In the genomic region with DNA sequence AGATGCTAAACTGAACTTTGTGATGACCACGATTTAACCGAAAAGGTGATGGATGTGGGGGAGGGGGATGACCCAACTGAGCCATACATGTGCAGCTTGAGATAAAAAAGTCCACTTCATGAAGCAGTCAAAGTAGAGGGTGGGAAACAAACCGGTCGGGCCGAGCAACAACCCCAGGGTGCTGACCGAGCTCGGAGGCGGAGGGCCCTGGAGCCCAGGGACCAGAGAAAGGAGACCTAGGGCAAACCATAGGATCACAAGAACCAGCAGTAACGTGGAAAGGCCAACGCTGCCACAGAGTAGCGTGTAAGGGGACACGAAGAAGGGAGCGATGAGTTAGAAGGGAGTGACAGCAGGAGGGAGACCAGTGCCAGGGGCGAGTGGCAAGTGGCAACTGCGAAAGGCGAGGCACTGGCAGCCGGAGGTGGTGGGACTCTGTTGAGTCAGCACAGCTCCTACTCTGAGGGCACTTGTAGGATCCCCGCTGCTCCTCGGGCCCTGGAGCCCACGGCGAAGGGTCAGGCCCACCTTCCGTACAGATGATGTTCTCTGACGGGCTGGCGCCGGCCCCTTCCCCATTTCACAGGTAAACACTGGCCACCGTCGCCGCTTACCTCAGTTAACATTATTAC, we compare ENCODE assay signal across 1 cellular context.
TF ChIP-seq lines count a peak whose summit lies in the region.

No MANE protein-coding gene starts in this region.

TF ChIP-seq in K562, 482 proteins besides CTCF, POLR2A, EP300 and RAD21 (continued from another document and continues in another):
- TF ChIP-seq, protein P1, sequence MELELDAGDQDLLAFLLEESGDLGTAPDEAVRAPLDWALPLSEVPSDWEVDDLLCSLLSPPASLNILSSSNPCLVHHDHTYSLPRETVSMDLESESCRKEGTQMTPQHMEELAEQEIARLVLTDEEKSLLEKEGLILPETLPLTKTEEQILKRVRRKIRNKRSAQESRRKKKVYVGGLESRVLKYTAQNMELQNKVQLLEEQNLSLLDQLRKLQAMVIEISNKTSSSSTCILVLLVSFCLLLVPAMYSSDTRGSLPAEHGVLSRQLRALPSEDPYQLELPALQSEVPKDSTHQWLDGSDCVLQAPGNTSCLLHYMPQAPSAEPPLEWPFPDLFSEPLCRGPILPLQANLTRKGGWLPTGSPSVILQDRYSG (tag; conservative IDR thresholded peaks at IDR 0.05; ENCODE audit: low read depth), result no peak
- no peak for TF ChIP-seq THRAP3 (IDR thresholded peaks at IDR 0.05; ENCODE audit: borderline replicate concordance)
- TF ChIP-seq, protein P2, sequence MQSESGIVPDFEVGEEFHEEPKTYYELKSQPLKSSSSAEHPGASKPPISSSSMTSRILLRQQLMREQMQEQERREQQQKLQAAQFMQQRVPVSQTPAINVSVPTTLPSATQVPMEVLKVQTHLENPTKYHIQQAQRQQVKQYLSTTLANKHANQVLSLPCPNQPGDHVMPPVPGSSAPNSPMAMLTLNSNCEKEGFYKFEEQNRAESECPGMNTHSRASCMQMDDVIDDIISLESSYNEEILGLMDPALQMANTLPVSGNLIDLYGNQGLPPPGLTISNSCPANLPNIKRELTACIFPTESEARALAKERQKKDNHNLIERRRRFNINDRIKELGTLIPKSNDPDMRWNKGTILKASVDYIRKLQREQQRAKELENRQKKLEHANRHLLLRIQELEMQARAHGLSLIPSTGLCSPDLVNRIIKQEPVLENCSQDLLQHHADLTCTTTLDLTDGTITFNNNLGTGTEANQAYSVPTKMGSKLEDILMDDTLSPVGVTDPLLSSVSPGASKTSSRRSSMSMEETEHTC (IDR thresholded peaks at IDR 0.05), result no peak
- TF ChIP-seq, protein P3, sequence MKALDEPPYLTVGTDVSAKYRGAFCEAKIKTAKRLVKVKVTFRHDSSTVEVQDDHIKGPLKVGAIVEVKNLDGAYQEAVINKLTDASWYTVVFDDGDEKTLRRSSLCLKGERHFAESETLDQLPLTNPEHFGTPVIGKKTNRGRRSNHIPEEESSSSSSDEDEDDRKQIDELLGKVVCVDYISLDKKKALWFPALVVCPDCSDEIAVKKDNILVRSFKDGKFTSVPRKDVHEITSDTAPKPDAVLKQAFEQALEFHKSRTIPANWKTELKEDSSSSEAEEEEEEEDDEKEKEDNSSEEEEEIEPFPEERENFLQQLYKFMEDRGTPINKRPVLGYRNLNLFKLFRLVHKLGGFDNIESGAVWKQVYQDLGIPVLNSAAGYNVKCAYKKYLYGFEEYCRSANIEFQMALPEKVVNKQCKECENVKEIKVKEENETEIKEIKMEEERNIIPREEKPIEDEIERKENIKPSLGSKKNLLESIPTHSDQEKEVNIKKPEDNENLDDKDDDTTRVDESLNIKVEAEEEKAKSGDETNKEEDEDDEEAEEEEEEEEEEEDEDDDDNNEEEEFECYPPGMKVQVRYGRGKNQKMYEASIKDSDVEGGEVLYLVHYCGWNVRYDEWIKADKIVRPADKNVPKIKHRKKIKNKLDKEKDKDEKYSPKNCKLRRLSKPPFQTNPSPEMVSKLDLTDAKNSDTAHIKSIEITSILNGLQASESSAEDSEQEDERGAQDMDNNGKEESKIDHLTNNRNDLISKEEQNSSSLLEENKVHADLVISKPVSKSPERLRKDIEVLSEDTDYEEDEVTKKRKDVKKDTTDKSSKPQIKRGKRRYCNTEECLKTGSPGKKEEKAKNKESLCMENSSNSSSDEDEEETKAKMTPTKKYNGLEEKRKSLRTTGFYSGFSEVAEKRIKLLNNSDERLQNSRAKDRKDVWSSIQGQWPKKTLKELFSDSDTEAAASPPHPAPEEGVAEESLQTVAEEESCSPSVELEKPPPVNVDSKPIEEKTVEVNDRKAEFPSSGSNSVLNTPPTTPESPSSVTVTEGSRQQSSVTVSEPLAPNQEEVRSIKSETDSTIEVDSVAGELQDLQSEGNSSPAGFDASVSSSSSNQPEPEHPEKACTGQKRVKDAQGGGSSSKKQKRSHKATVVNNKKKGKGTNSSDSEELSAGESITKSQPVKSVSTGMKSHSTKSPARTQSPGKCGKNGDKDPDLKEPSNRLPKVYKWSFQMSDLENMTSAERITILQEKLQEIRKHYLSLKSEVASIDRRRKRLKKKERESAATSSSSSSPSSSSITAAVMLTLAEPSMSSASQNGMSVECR (CRISPR knock-in tag; IDR thresholded peaks at IDR 0.05), result no peak
- no peak for TF ChIP-seq PCBP2 (IDR thresholded peaks at IDR 0.05; ENCODE audit: low read depth, low read length, poor library complexity, severe bottlenecking)
- no peak for TF ChIP-seq SREBF1 (IDR thresholded peaks at IDR 0.05; ENCODE audit: borderline replicate concordance, low read depth, low read length)
- TF ChIP-seq PTRF (tag; IDR thresholded peaks at IDR 0.05), result no peak
- TF ChIP-seq CHD1 (IDR thresholded peaks at IDR 0.05; ENCODE audit: low read length), result peak; percentile 75
- TF ChIP-seq CEBPB (tag; IDR thresholded peaks at IDR 0.05), result no peak
- TF ChIP-seq, protein P4, sequence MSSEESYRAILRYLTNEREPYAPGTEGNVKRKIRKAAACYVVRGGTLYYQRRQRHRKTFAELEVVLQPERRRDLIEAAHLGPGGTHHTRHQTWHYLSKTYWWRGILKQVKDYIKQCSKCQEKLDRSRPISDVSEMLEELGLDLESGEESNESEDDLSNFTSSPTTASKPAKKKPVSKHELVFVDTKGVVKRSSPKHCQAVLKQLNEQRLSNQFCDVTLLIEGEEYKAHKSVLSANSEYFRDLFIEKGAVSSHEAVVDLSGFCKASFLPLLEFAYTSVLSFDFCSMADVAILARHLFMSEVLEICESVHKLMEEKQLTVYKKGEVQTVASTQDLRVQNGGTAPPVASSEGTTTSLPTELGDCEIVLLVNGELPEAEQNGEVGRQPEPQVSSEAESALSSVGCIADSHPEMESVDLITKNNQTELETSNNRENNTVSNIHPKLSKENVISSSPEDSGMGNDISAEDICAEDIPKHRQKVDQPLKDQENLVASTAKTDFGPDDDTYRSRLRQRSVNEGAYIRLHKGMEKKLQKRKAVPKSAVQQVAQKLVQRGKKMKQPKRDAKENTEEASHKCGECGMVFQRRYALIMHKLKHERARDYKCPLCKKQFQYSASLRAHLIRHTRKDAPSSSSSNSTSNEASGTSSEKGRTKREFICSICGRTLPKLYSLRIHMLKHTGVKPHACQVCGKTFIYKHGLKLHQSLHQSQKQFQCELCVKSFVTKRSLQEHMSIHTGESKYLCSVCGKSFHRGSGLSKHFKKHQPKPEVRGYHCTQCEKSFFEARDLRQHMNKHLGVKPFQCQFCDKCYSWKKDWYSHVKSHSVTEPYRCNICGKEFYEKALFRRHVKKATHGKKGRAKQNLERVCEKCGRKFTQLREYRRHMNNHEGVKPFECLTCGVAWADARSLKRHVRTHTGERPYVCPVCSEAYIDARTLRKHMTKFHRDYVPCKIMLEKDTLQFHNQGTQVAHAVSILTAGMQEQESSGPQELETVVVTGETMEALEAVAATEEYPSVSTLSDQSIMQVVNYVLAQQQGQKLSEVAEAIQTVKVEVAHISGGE (CRISPR knock-in tag; IDR thresholded peaks at IDR 0.05), result no peak
- no peak for TF ChIP-seq MTF1 (CRISPR knock-in tag; IDR thresholded peaks at IDR 0.05; ENCODE audit: borderline replicate concordance)
- TF ChIP-seq ZNF175 (CRISPR knock-in tag; IDR thresholded peaks at IDR 0.05; ENCODE audit: low read depth), result 0 out of 2 replicates have a peak, but pooled peaks have one; percentile 47
- TF ChIP-seq, protein P5, sequence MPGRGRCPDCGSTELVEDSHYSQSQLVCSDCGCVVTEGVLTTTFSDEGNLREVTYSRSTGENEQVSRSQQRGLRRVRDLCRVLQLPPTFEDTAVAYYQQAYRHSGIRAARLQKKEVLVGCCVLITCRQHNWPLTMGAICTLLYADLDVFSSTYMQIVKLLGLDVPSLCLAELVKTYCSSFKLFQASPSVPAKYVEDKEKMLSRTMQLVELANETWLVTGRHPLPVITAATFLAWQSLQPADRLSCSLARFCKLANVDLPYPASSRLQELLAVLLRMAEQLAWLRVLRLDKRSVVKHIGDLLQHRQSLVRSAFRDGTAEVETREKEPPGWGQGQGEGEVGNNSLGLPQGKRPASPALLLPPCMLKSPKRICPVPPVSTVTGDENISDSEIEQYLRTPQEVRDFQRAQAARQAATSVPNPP (IDR thresholded peaks at IDR 0.05; ENCODE audit: borderline replicate concordance, insufficient read depth, insufficient read length), result no peak
- TF ChIP-seq, protein P6, sequence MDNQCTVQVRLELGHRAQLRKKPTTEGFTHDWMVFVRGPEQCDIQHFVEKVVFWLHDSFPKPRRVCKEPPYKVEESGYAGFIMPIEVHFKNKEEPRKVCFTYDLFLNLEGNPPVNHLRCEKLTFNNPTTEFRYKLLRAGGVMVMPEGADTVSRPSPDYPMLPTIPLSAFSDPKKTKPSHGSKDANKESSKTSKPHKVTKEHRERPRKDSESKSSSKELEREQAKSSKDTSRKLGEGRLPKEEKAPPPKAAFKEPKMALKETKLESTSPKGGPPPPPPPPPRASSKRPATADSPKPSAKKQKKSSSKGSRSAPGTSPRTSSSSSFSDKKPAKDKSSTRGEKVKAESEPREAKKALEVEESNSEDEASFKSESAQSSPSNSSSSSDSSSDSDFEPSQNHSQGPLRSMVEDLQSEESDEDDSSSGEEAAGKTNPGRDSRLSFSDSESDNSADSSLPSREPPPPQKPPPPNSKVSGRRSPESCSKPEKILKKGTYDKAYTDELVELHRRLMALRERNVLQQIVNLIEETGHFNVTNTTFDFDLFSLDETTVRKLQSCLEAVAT (IDR thresholded peaks at IDR 0.05), result no peak
- no peak for TF ChIP-seq POLR2H (tag; IDR thresholded peaks at IDR 0.05; ENCODE audit: low read depth)
- no peak for TF ChIP-seq SOX6 (IDR thresholded peaks at IDR 0.05)
- TF ChIP-seq TGIF2 (CRISPR knock-in tag; IDR thresholded peaks at IDR 0.05), result no peak
- TF ChIP-seq, protein P7, sequence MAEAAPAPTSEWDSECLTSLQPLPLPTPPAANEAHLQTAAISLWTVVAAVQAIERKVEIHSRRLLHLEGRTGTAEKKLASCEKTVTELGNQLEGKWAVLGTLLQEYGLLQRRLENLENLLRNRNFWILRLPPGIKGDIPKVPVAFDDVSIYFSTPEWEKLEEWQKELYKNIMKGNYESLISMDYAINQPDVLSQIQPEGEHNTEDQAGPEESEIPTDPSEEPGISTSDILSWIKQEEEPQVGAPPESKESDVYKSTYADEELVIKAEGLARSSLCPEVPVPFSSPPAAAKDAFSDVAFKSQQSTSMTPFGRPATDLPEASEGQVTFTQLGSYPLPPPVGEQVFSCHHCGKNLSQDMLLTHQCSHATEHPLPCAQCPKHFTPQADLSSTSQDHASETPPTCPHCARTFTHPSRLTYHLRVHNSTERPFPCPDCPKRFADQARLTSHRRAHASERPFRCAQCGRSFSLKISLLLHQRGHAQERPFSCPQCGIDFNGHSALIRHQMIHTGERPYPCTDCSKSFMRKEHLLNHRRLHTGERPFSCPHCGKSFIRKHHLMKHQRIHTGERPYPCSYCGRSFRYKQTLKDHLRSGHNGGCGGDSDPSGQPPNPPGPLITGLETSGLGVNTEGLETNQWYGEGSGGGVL (CRISPR knock-in tag; IDR thresholded peaks at IDR 0.05), result no peak
- TF ChIP-seq, protein P8, sequence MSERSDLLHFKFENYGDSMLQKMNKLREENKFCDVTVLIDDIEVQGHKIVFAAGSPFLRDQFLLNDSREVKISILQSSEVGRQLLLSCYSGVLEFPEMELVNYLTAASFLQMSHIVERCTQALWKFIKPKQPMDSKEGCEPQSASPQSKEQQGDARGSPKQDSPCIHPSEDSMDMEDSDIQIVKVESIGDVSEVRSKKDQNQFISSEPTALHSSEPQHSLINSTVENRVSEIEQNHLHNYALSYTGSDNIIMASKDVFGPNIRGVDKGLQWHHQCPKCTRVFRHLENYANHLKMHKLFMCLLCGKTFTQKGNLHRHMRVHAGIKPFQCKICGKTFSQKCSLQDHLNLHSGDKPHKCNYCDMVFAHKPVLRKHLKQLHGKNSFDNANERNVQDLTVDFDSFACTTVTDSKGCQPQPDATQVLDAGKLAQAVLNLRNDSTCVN (CRISPR knock-in tag; IDR thresholded peaks at IDR 0.05), result no peak
- no peak for TF ChIP-seq ZNF408 (CRISPR knock-in tag; IDR thresholded peaks at IDR 0.05; ENCODE audit: low read depth)
- TF ChIP-seq, protein P9, sequence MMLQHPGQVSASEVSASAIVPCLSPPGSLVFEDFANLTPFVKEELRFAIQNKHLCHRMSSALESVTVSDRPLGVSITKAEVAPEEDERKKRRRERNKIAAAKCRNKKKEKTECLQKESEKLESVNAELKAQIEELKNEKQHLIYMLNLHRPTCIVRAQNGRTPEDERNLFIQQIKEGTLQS (IDR thresholded peaks at IDR 0.05), result peak; percentile 16; the same call in 1 of the 2 replicates
- TF ChIP-seq, protein P9 (CRISPR knock-in tag; conservative IDR thresholded peaks at IDR 0.05), result no peak
- peak; percentile 79 for TF ChIP-seq CBFA2T3 (IDR thresholded peaks at IDR 0.05)
- TF ChIP-seq RBM15 (IDR thresholded peaks at IDR 0.05; ENCODE audit: insufficient read depth, low read length), result no peak
- TF ChIP-seq GABPA (tag; conservative IDR thresholded peaks at IDR 0.05; ENCODE audit: low read depth), result no peak
- TF ChIP-seq ZNF324 (CRISPR knock-in tag; IDR thresholded peaks at IDR 0.05), result no peak
- TF ChIP-seq SMARCB1 (IDR thresholded peaks at IDR 0.05; ENCODE audit: insufficient read length, low read depth), result no peak
- TF ChIP-seq ARID1B (IDR thresholded peaks at IDR 0.05), result peak; percentile 76
- no peak for TF ChIP-seq RB1 (IDR thresholded peaks at IDR 0.05; ENCODE audit: low read depth)
- TF ChIP-seq ZFX (CRISPR knock-in tag; IDR thresholded peaks at IDR 0.05), result no peak
- TF ChIP-seq, protein P10, sequence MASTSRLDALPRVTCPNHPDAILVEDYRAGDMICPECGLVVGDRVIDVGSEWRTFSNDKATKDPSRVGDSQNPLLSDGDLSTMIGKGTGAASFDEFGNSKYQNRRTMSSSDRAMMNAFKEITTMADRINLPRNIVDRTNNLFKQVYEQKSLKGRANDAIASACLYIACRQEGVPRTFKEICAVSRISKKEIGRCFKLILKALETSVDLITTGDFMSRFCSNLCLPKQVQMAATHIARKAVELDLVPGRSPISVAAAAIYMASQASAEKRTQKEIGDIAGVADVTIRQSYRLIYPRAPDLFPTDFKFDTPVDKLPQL (IDR thresholded peaks at IDR 0.05; ENCODE audit: extremely low read depth, insufficient read length), result no peak
- no peak for TF ChIP-seq XRCC5 (IDR thresholded peaks at IDR 0.05; ENCODE audit: low read depth, low read length)
- TF ChIP-seq MEIS2 (IDR thresholded peaks at IDR 0.05; ENCODE audit: partially characterized antibody), result no peak
- peak; percentile 61 for TF ChIP-seq TBP (optimal IDR thresholded peaks at IDR 0.05; ENCODE audit: low read depth, low read length)
- peak; percentile 45; the same call in 1 of the 2 replicates for TF ChIP-seq POLR2AphosphoS5 (IDR thresholded peaks at IDR 0.05; ENCODE audit: control insufficient read depth, insufficient read depth, low read depth, low read length)
- no peak for TF ChIP-seq PURB (CRISPR knock-in tag; IDR thresholded peaks at IDR 0.05; ENCODE audit: low read depth)
- TF ChIP-seq, protein P11, sequence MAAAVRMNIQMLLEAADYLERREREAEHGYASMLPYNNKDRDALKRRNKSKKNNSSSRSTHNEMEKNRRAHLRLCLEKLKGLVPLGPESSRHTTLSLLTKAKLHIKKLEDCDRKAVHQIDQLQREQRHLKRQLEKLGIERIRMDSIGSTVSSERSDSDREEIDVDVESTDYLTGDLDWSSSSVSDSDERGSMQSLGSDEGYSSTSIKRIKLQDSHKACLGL (CRISPR knock-in tag; IDR thresholded peaks at IDR 0.05; ENCODE audit: borderline replicate concordance, poor library complexity, severe bottlenecking), result no peak
- no peak for TF ChIP-seq HIVEP1 (CRISPR knock-in tag; IDR thresholded peaks at IDR 0.05)
- no peak for TF ChIP-seq PHTF2 (CRISPR knock-in tag; IDR thresholded peaks at IDR 0.05)
- no peak for TF ChIP-seq SREBF2 (CRISPR knock-in tag; IDR thresholded peaks at IDR 0.05)
- no peak for TF ChIP-seq TOE1 (IDR thresholded peaks at IDR 0.05; ENCODE audit: borderline replicate concordance)
- TF ChIP-seq TOE1 (CRISPR knock-in tag; IDR thresholded peaks at IDR 0.05; ENCODE audit: borderline replicate concordance, low read depth), result no peak
